In the genomic region with DNA sequence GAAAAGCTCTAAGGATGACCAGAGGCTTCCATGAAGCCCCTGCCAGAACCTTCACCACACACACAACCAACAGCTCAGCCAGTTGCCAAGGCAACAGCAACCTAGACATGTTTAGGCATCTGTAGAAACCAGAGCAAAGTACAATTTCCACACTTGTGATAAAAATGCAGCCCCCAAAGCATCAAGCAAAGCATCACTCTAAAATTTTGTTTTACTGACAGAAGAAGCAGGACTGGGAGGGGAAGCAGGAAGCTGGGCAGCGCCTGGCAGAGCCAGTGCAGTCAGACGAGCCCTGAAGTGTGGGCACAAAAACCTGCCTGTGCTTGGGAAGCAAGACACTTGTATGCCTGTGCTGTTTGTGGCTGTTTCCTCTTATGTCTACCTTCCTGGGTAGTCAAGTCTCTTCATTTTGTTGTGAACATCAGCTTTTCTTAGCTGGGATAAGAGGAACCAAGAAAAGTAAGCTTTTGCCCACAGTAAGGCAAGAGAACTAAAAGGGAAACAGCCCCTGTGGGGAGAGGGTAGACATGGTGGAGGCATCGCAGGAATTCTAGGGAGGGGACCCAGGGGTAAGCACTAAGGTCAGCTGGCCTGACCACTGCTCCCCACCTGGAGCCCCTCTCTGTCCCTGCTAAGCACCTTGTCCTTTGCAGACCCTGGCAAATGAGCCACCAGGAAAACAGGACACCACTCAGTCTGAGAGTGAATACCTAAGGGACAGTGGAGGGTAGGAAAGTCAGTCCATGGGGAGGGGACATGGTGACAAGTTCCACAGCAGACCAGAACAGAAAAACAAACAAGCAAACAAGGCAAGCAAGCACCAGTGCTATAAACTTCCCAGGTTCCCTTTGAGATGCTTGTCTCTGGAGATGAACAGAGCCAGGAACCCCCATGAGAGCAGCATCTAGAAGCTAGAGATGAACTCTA, we compare ENCODE assay signal across 8 cellular contexts. TPM values are rescaled to one million over a fixed set of nuclear protein-coding genes. Genes with fewer than 3 reads are reported as not detected.
DNase-seq lines count a peak whose midpoint lies in the region; ATAC-seq and TF ChIP-seq lines count a peak whose summit lies in the region.

No MANE protein-coding gene starts in this region.

- H3K27ac Mint-ChIP-seq in activated CD4-positive, alpha-beta T cell treated with anti-CD3 and anti-CD28 coated beads for 36 hours, result peak overlapping the region; percentile 30

- H3K4me1 ChIP-seq in ascending aorta, result peaks cover 38 to 78% of the 10 kb centered on the region in 2 donors
- H3K4me1 ChIP-seq in left lung, result peaks cover 64 to 99% of the 10 kb centered on the region in 2 donors
- H3K4me1 ChIP-seq in thymus (ENCODE audit: control insufficient read depth, insufficient read depth, low read length), result peaks cover 11% of the 10 kb centered on the region

- POLR2A ChIA-PET in activated CD4-positive, alpha-beta T cell treated with anti-CD3 and anti-CD28 coated beads for 36 hours (lab: Charles Lee), result interaction anchor here (1.1 to 1.2 kb wide), 2 partner anchors 12 to 14 kb away, joined by 4 to 5 read pairs; partner anchors contain the start of gene PACSIN2

- H3K9me3 Mint-ChIP-seq in activated CD4-positive, alpha-beta T cell treated with anti-CD3 and anti-CD28 coated beads for 36 hours (ENCODE audit: low read depth), result no peaks in the 10 kb centered on the region

- no peak overlapping the region for H3K4me3 Mint-ChIP-seq in activated CD4-positive, alpha-beta T cell treated with anti-CD3 and anti-CD28 coated beads for 36 hours

- H3K27me3 ChIP-seq in ascending aorta (no peaks in the 10 kb centered on the region), left lung (no peaks in the 10 kb centered on the region), thymus (ENCODE audit: control insufficient read depth, insufficient read depth) (no peaks in the 10 kb centered on the region)

- peak overlapping the region in 1 of 2 donors; percentile 39 for H3K4me3 ChIP-seq in ascending aorta
- H3K4me3 ChIP-seq in left lung, result no peak overlapping the region
- no peak overlapping the region for H3K4me3 ChIP-seq in thymus (ENCODE audit: low read length)

- TF ChIP-seq CTCF in ascending aorta (IDR thresholded peaks at IDR 0.05) (no peak), left lung (IDR thresholded peaks at IDR 0.05) (no peak)

- DNase-seq in activated CD4-positive, alpha-beta T cell treated with anti-CD3 and anti-CD28 coated beads for 36 hours, result peak; percentile 22
- DNase-seq in activated CD4-positive, alpha-beta T cell treated with anti-CD3 and anti-CD28 coated beads, Interleukin-2, amount 50 U/mL, for 48 hours, result no peak
- DNase-seq in ascending aorta (ENCODE audit: low spot score in 2 of 2), result no peak
- DNase-seq in left lung, result peak in 1 of 2 donors; percentile 81
- DNase-seq in NCI-H2107 (lab: John Stamatoyannopoulos, UW), result no peak

- WGBS in thymus, result 19% methylated on average over 3 of the region's 3 CpGs

- peaks cover 3% of the 10 kb centered on the region for H3K36me3 Mint-ChIP-seq in activated CD4-positive, alpha-beta T cell treated with anti-CD3 and anti-CD28 coated beads for 36 hours (ENCODE audit: low read depth)

- no peaks in the 10 kb centered on the region for H3K27me3 Mint-ChIP-seq in activated CD4-positive, alpha-beta T cell treated with anti-CD3 and anti-CD28 coated beads for 36 hours

- ATAC-seq in activated CD4-positive, alpha-beta T cell treated with anti-CD3 and anti-CD28 coated beads for 36 hours, result peak; percentile 13
- peak; percentile 75 for ATAC-seq in left lung
- ATAC-seq in HG03460 (IDR thresholded peaks at IDR 0.05; ENCODE audit: unreplicated experiment), result no peak
- no peak for ATAC-seq in GM18867 (IDR thresholded peaks at IDR 0.05; ENCODE audit: unreplicated experiment)

- CTCF ChIA-PET in activated CD4-positive, alpha-beta T cell treated with anti-CD3 and anti-CD28 coated beads for 36 hours (lab: Charles Lee), result interaction anchor here (1.4 to 1.8 kb wide), 2 partner anchors 12 to 14 kb away, joined by 4 to 10 read pairs; partner anchors contain the start of gene PACSIN2

- H3K4me1 Mint-ChIP-seq in activated CD4-positive, alpha-beta T cell treated with anti-CD3 and anti-CD28 coated beads for 36 hours, result peaks cover 89% of the 10 kb centered on the region

- no peaks in the 10 kb centered on the region for H3K36me3 ChIP-seq in ascending aorta
- no peaks in the 10 kb centered on the region for H3K36me3 ChIP-seq in left lung
- H3K36me3 ChIP-seq in thymus (ENCODE audit: control insufficient read depth, insufficient read depth), result no peaks in the 10 kb centered on the region

- H3K27ac ChIP-seq in ascending aorta (peak overlapping the region; percentile 93), left lung (peak overlapping the region; percentile 45 to 80), thymus (ENCODE audit: low read depth) (peak overlapping the region; percentile 26)

- H3K9me3 ChIP-seq in ascending aorta, result no peaks in the 10 kb centered on the region
- H3K9me3 ChIP-seq in left lung, result no peaks in the 10 kb centered on the region
- H3K9me3 ChIP-seq in thymus (ENCODE audit: control insufficient read depth), result no peaks in the 10 kb centered on the region

- intact Hi-C loops in activated CD4-positive, alpha-beta T cell treated with anti-CD3 and anti-CD28 coated beads for 36 hours (cut with DNase I, micrococcal nuclease), result loop anchor here (2.0 to 5.0 kb wide), 2 partner anchors 13 to 144 kb away; partner anchors contain the start of genes ARFGAP3 (in 1 of the 2) and PACSIN2 (in 1 of the 2)
- intact Hi-C loops in ascending aorta (cut with DNase I) (no loop called here), left lung (cut with DNase I) (no loop called here)

RNA-seq across cellular contexts. Expression of gene PACSIN2, which starts 13.4 kb away (rescaled TPM):
- 10 to 100 TPM; 27.9 to 28.1 TPM for total RNA-seq in activated CD4-positive, alpha-beta T cell treated with anti-CD3 and anti-CD28 coated beads for 36 hours
- total RNA-seq in ascending aorta, result 95.5 TPM
- 100 to 1,000 TPM; 119 to 149 TPM for total RNA-seq in left lung
- 36.0 TPM for polyA plus RNA-seq in thymus

Comparison
In these comparisons a context has a peak if more than half of its experiments do, and no peak if none do; other contexts are left out.
1. ATAC-seq: peak in activated CD4-positive, alpha-beta T cell treated with anti-CD3 and anti-CD28 coated beads for 36 hours (single experiment) and left lung (single experiment); none in HG03460 (single experiment) and GM18867 (single experiment).
2. H3K27ac ChIP-seq: peak in every context shown above with its lines; median percentile 93 in ascending aorta; 62 in left lung; 26 in thymus.
3. intact Hi-C loops: an anchor here in activated CD4-positive, alpha-beta T cell treated with anti-CD3 and anti-CD28 coated beads for 36 hours (2.0 to 5.0 kb wide); none called in ascending aorta and left lung.